1 cellular context compared by ENCODE assay signal in genomic region chr22:39528681-39529486, GRCh38.
TF ChIP-seq lines count a peak whose summit lies in the region.

No MANE protein-coding gene starts in this region.

TF ChIP-seq in K562, 482 proteins besides CTCF, POLR2A, EP300 and RAD21 (continued from another document and continues in another):
- TF ChIP-seq, protein P1, sequence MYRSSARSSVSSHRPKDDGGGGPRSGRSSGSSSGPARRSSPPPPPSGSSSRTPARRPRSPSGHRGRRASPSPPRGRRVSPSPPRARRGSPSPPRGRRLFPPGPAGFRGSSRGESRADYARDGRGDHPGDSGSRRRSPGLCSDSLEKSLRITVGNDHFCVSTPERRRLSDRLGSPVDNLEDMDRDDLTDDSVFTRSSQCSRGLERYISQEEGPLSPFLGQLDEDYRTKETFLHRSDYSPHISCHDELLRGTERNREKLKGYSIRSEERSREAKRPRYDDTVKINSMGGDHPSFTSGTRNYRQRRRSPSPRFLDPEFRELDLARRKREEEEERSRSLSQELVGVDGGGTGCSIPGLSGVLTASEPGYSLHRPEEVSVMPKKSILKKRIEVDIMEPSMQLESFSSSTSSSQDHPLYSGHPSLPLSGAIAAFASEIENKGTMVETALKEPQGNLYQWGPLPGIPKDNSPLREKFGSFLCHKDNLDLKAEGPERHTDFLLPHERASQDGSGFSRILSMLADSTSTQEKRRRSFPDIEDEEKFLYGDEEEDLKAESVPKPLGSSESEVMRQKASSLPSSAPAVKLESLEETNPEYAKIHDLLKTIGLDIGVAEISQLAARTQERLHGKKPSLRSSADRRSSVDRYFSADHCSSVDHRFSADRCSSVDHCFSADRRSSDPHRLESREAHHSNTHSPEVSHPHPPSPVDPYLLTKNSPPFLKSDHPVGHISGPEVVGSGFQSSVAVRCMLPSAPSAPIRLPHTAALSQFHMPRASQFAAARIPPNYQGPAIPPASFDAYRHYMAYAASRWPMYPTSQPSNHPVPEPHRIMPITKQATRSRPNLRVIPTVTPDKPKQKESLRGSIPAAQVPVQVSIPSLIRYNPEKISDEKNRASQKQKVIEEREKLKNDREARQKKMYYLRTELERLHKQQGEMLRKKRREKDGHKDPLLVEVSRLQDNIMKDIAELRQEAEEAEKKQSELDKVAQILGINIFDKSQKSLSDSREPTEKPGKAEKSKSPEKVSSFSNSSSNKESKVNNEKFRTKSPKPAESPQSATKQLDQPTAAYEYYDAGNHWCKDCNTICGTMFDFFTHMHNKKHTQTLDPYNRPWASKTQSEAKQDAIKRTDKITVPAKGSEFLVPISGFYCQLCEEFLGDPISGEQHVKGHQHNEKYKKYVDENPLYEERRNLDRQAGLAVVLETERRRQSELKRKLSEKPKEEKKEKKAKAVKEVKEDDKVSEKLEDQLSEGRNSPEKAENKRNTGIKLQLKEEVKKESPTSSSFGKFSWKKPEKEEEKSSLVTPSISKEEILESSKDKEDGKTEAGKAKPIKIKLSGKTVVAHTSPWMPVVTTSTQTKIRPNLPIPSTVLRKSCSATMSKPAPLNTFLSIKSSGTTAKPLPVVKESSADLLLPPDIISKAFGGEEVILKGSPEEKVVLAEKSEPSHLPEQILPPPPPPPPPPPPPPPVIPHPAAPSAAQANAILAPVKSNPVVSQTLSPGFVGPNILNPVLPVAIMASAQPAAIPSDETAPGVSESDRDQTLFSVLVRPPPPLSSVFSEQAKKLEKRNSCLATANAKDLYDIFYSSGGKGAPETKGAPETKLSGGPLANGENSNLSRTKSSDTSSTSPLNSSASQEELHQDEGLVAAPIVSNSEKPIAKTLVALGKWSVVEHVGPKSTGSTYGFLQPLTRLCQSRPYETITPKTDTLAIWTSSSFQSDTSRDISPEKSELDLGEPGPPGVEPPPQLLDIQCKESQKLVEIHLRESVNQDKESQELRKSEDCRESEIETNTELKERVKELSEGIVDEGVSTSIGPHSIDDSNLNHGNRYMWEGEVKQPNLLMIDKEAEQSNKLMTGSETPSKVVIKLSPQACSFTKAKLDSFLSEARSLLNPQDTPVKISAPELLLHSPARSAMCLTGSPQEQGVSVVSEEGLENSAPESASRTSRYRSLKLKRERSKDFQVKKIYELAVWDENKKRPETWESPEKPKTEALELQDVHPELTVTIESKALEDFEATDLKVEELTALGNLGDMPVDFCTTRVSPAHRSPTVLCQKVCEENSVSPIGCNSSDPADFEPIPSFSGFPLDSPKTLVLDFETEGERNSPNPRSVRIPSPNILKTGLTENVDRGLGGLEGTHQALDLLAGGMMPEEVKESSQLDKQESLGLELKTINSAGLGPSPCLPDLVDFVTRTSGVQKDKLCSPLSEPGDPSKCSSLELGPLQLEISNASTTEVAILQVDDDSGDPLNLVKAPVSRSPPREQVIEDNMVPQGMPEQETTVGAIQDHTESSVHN (IDR thresholded peaks at IDR 0.05; ENCODE audit: borderline replicate concordance in 1 of 2, low read depth in 1 of 2): no peak
- TF ChIP-seq, protein P2, sequence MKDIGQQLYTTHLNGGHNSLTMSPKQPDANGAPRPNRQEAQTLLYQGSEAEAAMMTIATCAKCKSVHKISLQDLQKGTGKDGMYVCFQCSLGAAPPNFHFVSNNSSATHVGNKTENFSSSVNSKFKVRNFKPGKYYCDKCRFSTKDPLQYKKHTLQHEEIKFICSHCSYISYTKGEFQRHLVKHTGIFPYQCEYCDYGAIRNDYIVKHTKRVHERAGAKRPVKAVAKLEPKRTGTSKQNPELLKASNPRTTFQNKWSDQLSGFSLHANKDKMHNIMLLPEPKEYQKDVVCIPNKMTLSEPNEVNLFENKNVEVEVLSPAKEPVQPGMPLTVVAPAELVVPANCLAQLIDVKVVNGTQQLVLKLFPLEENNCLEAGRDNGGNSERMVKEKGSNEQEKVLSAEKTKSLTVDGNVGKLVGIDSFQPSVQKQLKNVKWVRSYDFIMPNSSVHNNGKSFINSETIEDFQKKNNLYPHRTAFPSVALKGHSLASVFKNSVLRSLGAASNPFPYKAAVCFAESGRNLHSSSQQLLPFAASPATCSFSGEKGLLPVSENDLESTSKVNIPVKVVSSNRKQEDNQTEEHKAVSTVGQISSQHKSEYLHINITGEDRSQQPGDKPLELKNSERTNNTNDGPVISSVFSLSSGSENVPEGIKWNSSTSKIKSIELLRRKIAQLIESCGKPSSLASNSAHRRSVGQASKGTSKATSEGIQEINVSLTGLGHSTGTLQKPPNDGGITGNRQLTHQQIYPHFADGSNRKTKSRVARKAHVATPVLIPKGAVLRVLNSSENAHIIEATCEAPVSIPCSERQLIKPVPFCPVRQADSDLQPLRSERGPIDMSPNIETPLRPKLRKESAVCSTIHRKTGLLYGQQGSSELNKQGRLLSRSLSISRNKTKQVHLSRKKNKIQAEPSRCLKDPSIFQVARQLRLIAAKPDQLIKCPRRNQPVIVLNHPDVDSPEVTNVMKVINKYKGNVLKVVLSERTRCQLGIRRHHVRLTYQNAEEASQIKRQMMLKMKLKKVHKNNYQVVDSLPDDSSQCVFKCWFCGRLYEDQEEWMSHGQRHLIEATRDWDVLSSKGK (CRISPR knock-in tag; IDR thresholded peaks at IDR 0.05): no peak
- TF ChIP-seq KLF16 (IDR thresholded peaks at IDR 0.05) (0 out of 2 replicates have a peak, but pooled peaks have one; percentile 14), NFYB (IDR thresholded peaks at IDR 0.05; ENCODE audit: extremely low read depth, insufficient read length) (no peak), TBL1XR1 (IDR thresholded peaks at IDR 0.05; ENCODE audit: low read length in 2 of 2) (no peak), CREB1 (IDR thresholded peaks at IDR 0.05) (no peak), CREB1 (CRISPR knock-in tag; IDR thresholded peaks at IDR 0.05) (peak; percentile 41; the same call in 1 of the 2 replicates), FUS (optimal IDR thresholded peaks at IDR 0.05; ENCODE audit: low read depth, low read length) (no peak), NFE2L1 (tag; IDR thresholded peaks at IDR 0.05; ENCODE audit: borderline replicate concordance, low read depth) (no peak), ZNF699 (CRISPR knock-in tag; IDR thresholded peaks at IDR 0.05; ENCODE audit: insufficient replicate concordance) (no peak), MLLT1 (IDR thresholded peaks at IDR 0.05) (no peak; a peak in 1 of 4 replicates), ZNF41 (CRISPR knock-in tag; conservative IDR thresholded peaks at IDR 0.05) (no peak), SP1 (CRISPR knock-in tag; IDR thresholded peaks at IDR 0.05) (peak; percentile 89), LEF1 (IDR thresholded peaks at IDR 0.05) (no peak), ZNF431 (CRISPR knock-in tag; IDR thresholded peaks at IDR 0.05) (no peak), TAF7 (tag; IDR thresholded peaks at IDR 0.05) (no peak), SREBF1 (IDR thresholded peaks at IDR 0.05; ENCODE audit: borderline replicate concordance, low read depth, low read length) (no peak), EWSR1 (IDR thresholded peaks at IDR 0.05; ENCODE audit: borderline replicate concordance, low read depth, partially characterized antibody) (no peak), RFX1 (IDR thresholded peaks at IDR 0.05) (no peak), PURB (CRISPR knock-in tag; IDR thresholded peaks at IDR 0.05; ENCODE audit: low read depth) (no peak), SFPQ (IDR thresholded peaks at IDR 0.05; ENCODE audit: low read depth, low read length) (no peak), ZNF830 (CRISPR knock-in tag; IDR thresholded peaks at IDR 0.05) (no peak), POU5F1 (IDR thresholded peaks at IDR 0.05; ENCODE audit: borderline replicate concordance, low read depth, low read length, partially characterized antibody) (no peak), TAF15 (IDR thresholded peaks at IDR 0.05; ENCODE audit: low read depth, low read length) (no peak), ZNF217 (CRISPR knock-in tag; IDR thresholded peaks at IDR 0.05) (no peak), CBX3 (IDR thresholded peaks at IDR 0.05; ENCODE audit: borderline replicate concordance in 1 of 2, low read length in 2 of 2) (peak in 1 of 2 experiments; percentile 68; a peak in 1 of 3 replicates), ELF4 (CRISPR knock-in tag; IDR thresholded peaks at IDR 0.05) (0 out of 2 replicates have a peak, but pooled peaks have one; percentile 25), ARID1B (IDR thresholded peaks at IDR 0.05) (peak; percentile 38; the same call in 1 of the 2 replicates), ARID3B (CRISPR knock-in tag; IDR thresholded peaks at IDR 0.05; ENCODE audit: borderline replicate concordance) (0 out of 2 replicates have a peak, but pooled peaks have one; percentile 45), MED1 (CRISPR knock-in tag; IDR thresholded peaks at IDR 0.05; ENCODE audit: borderline replicate concordance) (no peak), ZNF778 (CRISPR knock-in tag; IDR thresholded peaks at IDR 0.05) (no peak), ZBTB7A (IDR thresholded peaks at IDR 0.05; ENCODE audit: borderline replicate concordance, control insufficient read depth, low read depth, low read length) (peak; percentile 50; the same call in 1 of the 2 replicates), RNF2 (IDR thresholded peaks at IDR 0.05) (peak; percentile 41; the same call in 1 of the 2 replicates), ETV5 (CRISPR knock-in tag; IDR thresholded peaks at IDR 0.05; ENCODE audit: low read depth) (peak; percentile 88), ETV1 (tag; conservative IDR thresholded peaks at IDR 0.05; ENCODE audit: low read depth) (peak; percentile 69), PATZ1 (CRISPR knock-in tag; IDR thresholded peaks at IDR 0.05; ENCODE audit: borderline replicate concordance) (no peak), OTX1 (CRISPR knock-in tag; IDR thresholded peaks at IDR 0.05) (no peak), CAMTA2 (CRISPR knock-in tag; conservative IDR thresholded peaks at IDR 0.05) (no peak), ZNF347 (CRISPR knock-in tag; IDR thresholded peaks at IDR 0.05; ENCODE audit: low read depth) (no peak), MAFF (IDR thresholded peaks at IDR 0.05; ENCODE audit: low read length) (no peak), KLF1 (tag; IDR thresholded peaks at IDR 0.05) (no peak), PPARD (CRISPR knock-in tag; IDR thresholded peaks at IDR 0.05) (no peak), TAF9B (IDR thresholded peaks at IDR 0.05; ENCODE audit: partially characterized antibody) (no peak), HDAC6 (IDR thresholded peaks at IDR 0.05; ENCODE audit: low read depth, low read length) (no peak), NFIC (IDR thresholded peaks at IDR 0.05) (peak; percentile 21; the same call in 1 of the 2 replicates), FIP1L1 (IDR thresholded peaks at IDR 0.05; ENCODE audit: low read depth, low read length, poor library complexity, severe bottlenecking) (peak; percentile 95)
- TF ChIP-seq, protein P3, sequence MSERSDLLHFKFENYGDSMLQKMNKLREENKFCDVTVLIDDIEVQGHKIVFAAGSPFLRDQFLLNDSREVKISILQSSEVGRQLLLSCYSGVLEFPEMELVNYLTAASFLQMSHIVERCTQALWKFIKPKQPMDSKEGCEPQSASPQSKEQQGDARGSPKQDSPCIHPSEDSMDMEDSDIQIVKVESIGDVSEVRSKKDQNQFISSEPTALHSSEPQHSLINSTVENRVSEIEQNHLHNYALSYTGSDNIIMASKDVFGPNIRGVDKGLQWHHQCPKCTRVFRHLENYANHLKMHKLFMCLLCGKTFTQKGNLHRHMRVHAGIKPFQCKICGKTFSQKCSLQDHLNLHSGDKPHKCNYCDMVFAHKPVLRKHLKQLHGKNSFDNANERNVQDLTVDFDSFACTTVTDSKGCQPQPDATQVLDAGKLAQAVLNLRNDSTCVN (CRISPR knock-in tag; IDR thresholded peaks at IDR 0.05): no peak
